Comparison of ENCODE assay signal across 29 cellular contexts in genomic region chr15:101657171-101657570, GRCh38.
"Had no signal": no experiment of that assay in that cellular context is flagged by ENCODE, and none has a peak within 500 bp of the region (broad histone marks: within the 10 kb centered on the region; RNA-seq: fewer than 3 reads in every experiment).

No MANE protein-coding gene starts in this region.

- H3K4me1 ChIP-seq: neural progenitor cell had no signal

- H3K4me3 Mint-ChIP-seq: mesothelial cell of epicardium; natural killer cell; nephron progenitor cell; neural progenitor cell; stimulated activated naive CD8-positive, alpha-beta T cell treated with anti-CD3 and anti-CD28 coated beads, Interleukin-15, Interleukin-2, amounts not matched to agents 100 ng/mL and 50 ng/mL, for 24 hours had no signal

- H3K27me3 Mint-ChIP-seq: naive B cell; progenitor cell of endocrine pancreas; stimulated activated naive CD8-positive, alpha-beta T cell treated with anti-CD3 and anti-CD28 coated beads, Interleukin-15, Interleukin-2, amounts not matched to agents 100 ng/mL and 50 ng/mL, for 24 hours had no signal

- ATAC-seq: natural killer cell had no signal

- H3K27me3 ChIP-seq: neural progenitor cell, neutrophil, ovary, right atrium auricular region, right lobe of liver, suprapubic skin, tibial nerve, upper lobe of left lung, vagina had no signal

- H3K27ac Mint-ChIP-seq: mesothelial cell of epicardium; natural killer cell; nephron progenitor cell; neural progenitor cell; progenitor cell of endocrine pancreas; stimulated activated naive CD8-positive, alpha-beta T cell treated with anti-CD3 and anti-CD28 coated beads, Interleukin-15, Interleukin-2, amounts not matched to agents 100 ng/mL and 50 ng/mL, for 24 hours had no signal

- H3K27ac ChIP-seq: neural progenitor cell, neutrophil, ovary, right atrium auricular region, right lobe of liver, skin epidermis, suprapubic skin, thoracic aorta, tibial nerve, vagina had no signal

- H3K4me3 ChIP-seq: lower lobe of right lung, neural progenitor cell, ovary, right atrium auricular region, right lobe of liver, skin epidermis, suprapubic skin, thoracic aorta, tibial nerve, upper lobe of left lung, vagina had no signal

- H3K36me3 Mint-ChIP-seq: natural killer cell, neural progenitor cell had no signal

- H3K9me3 ChIP-seq: lower lobe of right lung, neutrophil, ovary, right atrium auricular region, right lobe of liver, suprapubic skin, thoracic aorta, tibial nerve, upper lobe of left lung, vagina had no signal

- H3K4me1 Mint-ChIP-seq: natural killer cell had no signal

- H3K36me3 ChIP-seq: neural progenitor cell, neutrophil, ovary, right atrium auricular region, right lobe of liver, vagina had no signal

- H3K9me3 Mint-ChIP-seq: mesothelial cell of epicardium; naive B cell; natural killer cell; nephron progenitor cell; neural progenitor cell; stimulated activated naive CD8-positive, alpha-beta T cell treated with anti-CD3 and anti-CD28 coated beads, Interleukin-15, Interleukin-2, amounts not matched to agents 100 ng/mL and 50 ng/mL, for 24 hours had no signal

- DNase-seq: hippocampal formation; kidney glomerular epithelial cell; left cardiac atrium; mammary epithelial cell; mesendoderm; naive B cell; natural killer cell; nephron progenitor cell; occipital lobe; ovary; stimulated activated CD4-positive, alpha-beta T cell treated with anti-CD3 and anti-CD28 coated beads, Interleukin-12 subunit alpha, Interleukin-12 subunit beta, amount 100 ng/mL, for 4 hours; stimulated activated CD4-positive, alpha-beta T cell treated with anti-CD3 and anti-CD28 coated beads, Interleukin-15, amount 100 ng/mL, for 24 hours; stimulated activated CD4-positive, alpha-beta T cell treated with anti-CD3 and anti-CD28 coated beads, Interleukin-2, amount 100 ng/mL, for 24 hours; stimulated activated CD4-positive, alpha-beta T cell treated with anti-CD3 and anti-CD28 coated beads, Interleukin-4, amount 100 ng/mL, for 1 hour; stimulated activated naive CD4-positive, alpha-beta T cell had no signal
